ENCODE assay signal across 9 cellular contexts in genomic region chr7:135147341-135147898, GRCh38. TPM values are rescaled to one million over a fixed set of nuclear protein-coding genes. Genes with fewer than 3 reads are reported as not detected.
DNase-seq lines count a peak whose midpoint lies in the region; ATAC-seq and TF ChIP-seq lines count a peak whose summit lies in the region.
"Had no signal": no experiment of that assay in that cellular context is flagged by ENCODE, and none has a peak within 500 bp of the region (broad histone marks: within the 10 kb centered on the region; RNA-seq: fewer than 3 reads in every experiment).

No MANE protein-coding gene starts in this region.

- WGBS in right lobe of liver (ENCODE audit: insufficient coverage, low coverage, low lambda C conversion rate, missing lambda C conversion rate), result 2% methylated on average over 6 of the region's 6 CpGs

- peaks cover 0 to 2% (median 0%) of the 10 kb centered on the region in 4 donors for H3K36me3 ChIP-seq in right lobe of liver
- H3K36me3 ChIP-seq in upper lobe of right lung, result no peaks in the 10 kb centered on the region

- intact Hi-C loops in right lobe of liver (cut with DNase I), result no loop called here
- intact Hi-C loops in upper lobe of right lung (cut with DNase I), result no loop called here

- no peak for TF ChIP-seq POLR2A in right lobe of liver (IDR thresholded peaks at IDR 0.05)

- no peak for TF ChIP-seq CTCF in GM12865 (IDR thresholded peaks at IDR 0.05; ENCODE audit: insufficient read depth, low read depth, low read length, missing control alignments)
- no peak for TF ChIP-seq CTCF in right lobe of liver (IDR thresholded peaks at IDR 0.05)
- no peak for TF ChIP-seq CTCF in upper lobe of right lung (IDR thresholded peaks at IDR 0.05)

- H3K27ac ChIP-seq in angular gyrus (ENCODE audit: low read depth, low read length) (peak overlapping the region; percentile 91), right lobe of liver (peak overlapping the region; percentile 94 to 99 (median 98)), upper lobe of right lung (peak overlapping the region; percentile 96)
- H3K27ac ChIP-seq: SK-N-MC had no signal

- H3K27me3 ChIP-seq in right lobe of liver, result no peaks in the 10 kb centered on the region
- no peaks in the 10 kb centered on the region for H3K27me3 ChIP-seq in upper lobe of right lung

- ATAC-seq in HG03354 (IDR thresholded peaks at IDR 0.05; ENCODE audit: poor library complexity, severe bottlenecking, unreplicated experiment) (peak; percentile 15), right lobe of liver (peak; percentile 18 to 34 (median 24)), upper lobe of right lung (peak; percentile 41)

- DNase-seq in GM12865 (ENCODE audit: low read depth), result no peak
- DNase-seq in right lobe of liver, result peak in 1 of 3 donors; percentile 51
- DNase-seq in upper lobe of right lung, result no peak
- no peak for DNase-seq in activated gamma-delta T cell treated with Interleukin-2 at 50 U/mL for 16 hours
- no peak for DNase-seq in NCI-H1092 (lab: John Stamatoyannopoulos, UW)
- DNase-seq in GDM1 (lab: John Stamatoyannopoulos, UW), result no peak

- H3K4me1 ChIP-seq in right lobe of liver (peaks cover 0 to 33% (median 4%) of the 10 kb centered on the region in 4 donors), upper lobe of right lung (peaks cover 43% of the 10 kb centered on the region)

- H3K4me3 ChIP-seq in GM12865 (ENCODE audit: low read depth, low read length) (peak overlapping the region; percentile 87), right lobe of liver (peak overlapping the region; percentile 52 to 62 (median 55)), upper lobe of right lung (peak overlapping the region; percentile 61)
- H3K4me3 ChIP-seq: SK-N-MC had no signal

- no peaks in the 10 kb centered on the region for H3K9me3 ChIP-seq in right lobe of liver
- no peaks in the 10 kb centered on the region for H3K9me3 ChIP-seq in upper lobe of right lung

RNA-seq across cellular contexts. Expression of gene TMEM140, which starts 0.5 kb away (rescaled TPM):
- total RNA-seq in right lobe of liver, result 10 to 100 TPM; 31.2 to 58.9 (median 37.4) TPM
- 31.2 TPM for total RNA-seq in upper lobe of right lung

RNA-seq across cellular contexts. Expression of gene CYREN, which starts 23.1 kb away (rescaled TPM):
- total RNA-seq in right lobe of liver, result 10 to 100 TPM; 11.5 to 17.1 (median 15.0) TPM
- 39.3 TPM for total RNA-seq in upper lobe of right lung
